ENCODE assay signal across 8 cellular contexts in genomic region chr20:5749512-5750490, GRCh38. TPM values are rescaled to one million over a fixed set of nuclear protein-coding genes. Genes with fewer than 3 reads are reported as not detected.
DNase-seq lines count a peak whose midpoint lies in the region; ATAC-seq and TF ChIP-seq lines count a peak whose summit lies in the region.

A gene with protein sequence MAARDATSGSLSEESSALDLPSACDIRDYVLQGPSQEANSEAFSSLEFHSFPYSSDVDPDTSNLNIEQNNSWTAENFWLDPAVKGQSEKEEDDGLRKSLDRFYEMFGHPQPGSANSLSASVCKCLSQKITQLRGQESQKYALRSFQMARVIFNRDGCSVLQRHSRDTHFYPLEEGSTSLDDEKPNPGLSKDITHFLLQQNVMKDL (plus strand): TSS chr20:5750401. CDS start chr20:5772866, 22,465 bp downstream.

- H3K27ac ChIP-seq in foreskin keratinocyte, result peak within 1 kb of the TSS; percentile 72
- H3K27ac ChIP-seq in neural progenitor cell, result peak within 1 kb of the TSS; percentile 93
- peak within 1 kb of the TSS; percentile 53 for H3K27ac ChIP-seq in stomach smooth muscle (ENCODE audit: low read length)

- peak within 1 kb of the TSS; percentile 38 for H3K4me3 ChIP-seq in H7 (ENCODE audit: insufficient read depth, low read depth, low read length)
- H3K4me3 ChIP-seq in MG63, result peak within 1 kb of the TSS; percentile 56
- peak within 1 kb of the TSS; percentile 75 for H3K4me3 ChIP-seq in neural progenitor cell
- peak within 1 kb of the TSS; percentile 77 to 83 for H3K4me3 ChIP-seq in stomach smooth muscle (ENCODE audit: low read length in 2 of 2)

- peaks cover 2% of the 10 kb centered on the region for H3K9me3 Mint-ChIP-seq in neural progenitor cell

- peak within 1 kb of the TSS; percentile 83 for H3K4me2 ChIP-seq in neural progenitor cell

- peak within 1 kb of the TSS; percentile 67 for H3K9ac ChIP-seq in neural progenitor cell
- peak within 1 kb of the TSS; percentile 55 to 72 for H3K9ac ChIP-seq in stomach smooth muscle (ENCODE audit: low read length in 2 of 2)

- DNase-seq in ELF-1 (ENCODE audit: low read depth, low spot score), result peak; percentile 87
- DNase-seq in H7, result peak; percentile 77
- DNase-seq in MG63, result peak; percentile 74
- DNase-seq in SIG-M5 (lab: John Stamatoyannopoulos, UW), result peak; percentile 62
- DNase-seq in activated gamma-delta T cell (lab: John Stamatoyannopoulos, UW), result peak; percentile 14
- DNase-seq in foreskin keratinocyte, result peak; percentile 43 to 67
- peak; percentile 89 for DNase-seq in neural progenitor cell (ENCODE audit: low spot score)

- H3K4me1 ChIP-seq in foreskin keratinocyte (no peaks in the 10 kb centered on the region), neural progenitor cell (peaks cover 5% of the 10 kb centered on the region), stomach smooth muscle (ENCODE audit: control insufficient read depth, insufficient read depth, low read length) (no peaks in the 10 kb centered on the region)

- ATAC-seq in foreskin keratinocyte, result peak; percentile 92

- H2AFZ ChIP-seq in neural progenitor cell (replicated peaks), result peak within 1 kb of the TSS; percentile 98

- H3K79me2 ChIP-seq in neural progenitor cell (ENCODE audit: low read depth), result peaks cover 11% of the 10 kb centered on the region

- H3K36me3 ChIP-seq in H7 (replicated peaks; ENCODE audit: control insufficient read depth, insufficient read depth, low read length) (no peaks in the 10 kb centered on the region), MG63 (no peaks in the 10 kb centered on the region), neural progenitor cell (no peaks in the 10 kb centered on the region), stomach smooth muscle (ENCODE audit: control insufficient read depth in 2 of 2, insufficient read depth in 2 of 2, low read length in 2 of 2) (no peaks in the 10 kb centered on the region)

- TF ChIP-seq CTCF in foreskin keratinocyte (conservative IDR thresholded peaks at IDR 0.05), result no peak
- TF ChIP-seq CTCF in neural progenitor cell (IDR thresholded peaks at IDR 0.05), result no peak

- H3K36me3 Mint-ChIP-seq in neural progenitor cell, result no peaks in the 10 kb centered on the region

- H3K4me3 Mint-ChIP-seq in neural progenitor cell, result peak within 1 kb of the TSS; percentile 91

- H3K27me3 Mint-ChIP-seq in neural progenitor cell (ENCODE audit: insufficient read depth, low read depth), result no peaks in the 10 kb centered on the region

- H3K9me3 ChIP-seq in MG63 (no peaks in the 10 kb centered on the region), neural progenitor cell (ENCODE audit: low read depth) (no peaks in the 10 kb centered on the region), stomach smooth muscle (ENCODE audit: control insufficient read depth in 2 of 2, low read length in 2 of 2) (no peaks in the 10 kb centered on the region)

- H3K27me3 ChIP-seq in H7 (ENCODE audit: control insufficient read depth, insufficient read depth, low read length) (no peaks in the 10 kb centered on the region), MG63 (no peaks in the 10 kb centered on the region), foreskin keratinocyte (no peaks in the 10 kb centered on the region), neural progenitor cell (no peaks in the 10 kb centered on the region), stomach smooth muscle (ENCODE audit: control insufficient read depth in 1 of 2, insufficient read depth in 2 of 2, low read length in 2 of 2) (no peaks in the 10 kb centered on the region)

- H4K20me1 ChIP-seq in neural progenitor cell (ENCODE audit: low read depth), result no peaks in the 10 kb centered on the region

- H3K4me1 Mint-ChIP-seq in neural progenitor cell, result peaks cover 14% of the 10 kb centered on the region

- peak within 1 kb of the TSS; percentile 98 for H3K27ac Mint-ChIP-seq in neural progenitor cell

- H3F3A ChIP-seq in neural progenitor cell (ENCODE audit: low read depth), result peaks cover 7% of the 10 kb centered on the region

RNA-seq across cellular contexts. Expression of the gene that starts here (rescaled TPM):
- 2.0 and 3.6 TPM in 2 replicates for total RNA-seq in H7 (2014; rRNA removed; shearing (Covaris generic))
- total RNA-seq in MG63 (2014; rRNA removed; shearing (Covaris generic); ENCODE audit: low replicate concordance), result 1.2 and 6.4 TPM in 2 replicates
- total RNA-seq in foreskin keratinocyte (1.8 and 2.0 TPM in 2 replicates), neural progenitor cell (ENCODE audit: low replicate concordance) (5.1 and 9.0 TPM in 2 replicates)
- 2.5 and 2.6 TPM in 2 replicates for polyA plus RNA-seq in foreskin keratinocyte

Comparison
In these comparisons a context has a peak if more than half of its experiments do, and no peak if none do; other contexts are left out.
1. Peak in every context shown above with its lines: DNase-seq, ATAC-seq, H3K4me3 ChIP-seq and H3K27ac ChIP-seq.
2. DNase-seq: peak in every context shown above with its lines; median percentile 89 in neural progenitor cell; 87 in ELF-1; 77 in H7; 74 in MG63; 62 in SIG-M5; 55 in foreskin keratinocyte; 14 in activated gamma-delta T cell.